ENCODE assay signal across 1 cellular context in genomic region chr9:137167752-137168574, GRCh38.
TF ChIP-seq lines count a peak whose summit lies in the region.

No MANE protein-coding gene starts in this region.

TF ChIP-seq in A549, 52 proteins besides CTCF, POLR2A, EP300 and RAD21 (continued from another document):
- TF ChIP-seq PBX3 (IDR thresholded peaks at IDR 0.05) (0 out of 2 replicates have a peak, but pooled peaks have one; percentile 25), ZC3H11A (IDR thresholded peaks at IDR 0.05) (no peak), CBX8 (IDR thresholded peaks at IDR 0.05) (no peak), JUN (IDR thresholded peaks at IDR 0.05) (peak in 1 of 2 experiments; percentile 29; a peak in 1 of 5 replicates), PHF8 (IDR thresholded peaks at IDR 0.05; ENCODE audit: borderline replicate concordance, low read depth) (no peak), FOSB (CRISPR knock-in tag; IDR thresholded peaks at IDR 0.05) (no peak), CBX2 (IDR thresholded peaks at IDR 0.05; ENCODE audit: borderline replicate concordance, low read depth) (no peak)
